ENCODE assay signal across 28 cellular contexts in the genomic region with DNA sequence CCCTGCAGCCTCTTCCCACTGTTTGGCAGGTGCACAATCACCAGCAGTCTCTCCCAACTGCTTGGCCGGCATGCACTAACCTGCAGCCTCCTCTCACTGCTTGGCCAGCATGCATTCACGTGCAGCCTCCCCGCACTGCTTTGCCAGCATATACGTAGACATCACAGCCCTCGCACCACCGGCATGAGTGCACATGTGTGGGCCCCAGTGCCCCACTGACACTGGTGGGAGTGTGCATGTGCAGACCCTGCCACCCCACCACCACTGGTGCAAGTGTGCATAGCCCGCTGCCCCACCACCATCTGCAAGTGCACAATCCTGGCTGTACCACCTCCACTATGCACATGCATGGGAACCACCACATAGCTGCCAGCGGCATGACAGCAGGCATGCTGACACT.
"Had no signal": no experiment of that assay in that cellular context is flagged by ENCODE, and none has a peak within 500 bp of the region (broad histone marks: within the 10 kb centered on the region; RNA-seq: fewer than 3 reads in every experiment).

No MANE protein-coding gene starts in this region.

- FAIRE-seq: endometrium, endothelial cell of umbilical vein had no signal

- H3K27me3 ChIP-seq: ascending aorta, breast epithelium, cardiac muscle cell, colonic mucosa had no signal

- ATAC-seq: activated CD8-positive, alpha-beta memory T cell treated with anti-CD3 and anti-CD28 coated beads, Interleukin-2, amount 10 ng/mL, durations not matched to agents 7 days and 5 days; activated CD8-positive, alpha-beta T cell treated with anti-CD3 and anti-CD28 coated beads, Interleukin-2, amount 10 ng/mL, durations not matched to agents 7 days and 5 days; activated naive CD4-positive, alpha-beta T cell treated with anti-CD3 and anti-CD28 coated beads, Interleukin-2, amount 50 U/mL, for 72 hours; gastroesophageal sphincter; WTC11 had no signal

- H3K36me3 ChIP-seq: ascending aorta, breast epithelium, cardiac muscle cell, colonic mucosa, esophagus muscularis mucosa, gastroesophageal sphincter had no signal

- DNase-seq: activated CD4-positive, alpha-beta T cell treated with anti-CD3 and anti-CD28 coated beads for 1 hour; activated CD4-positive, alpha-beta T cell treated with anti-CD3 and anti-CD28 coated beads for 48 hours; activated CD4-positive, alpha-beta T cell treated with anti-CD3 and anti-CD28 coated beads, Interleukin-2, amount 50 U/mL, for 1 hour; activated CD4-positive, alpha-beta T cell treated with anti-CD3 and anti-CD28 coated beads, Interleukin-2, amount 50 U/mL, for 48 hours; activated CD8-positive, alpha-beta memory T cell treated with anti-CD3 and anti-CD28 coated beads, Interleukin-2, amount 10 ng/mL, durations not matched to agents 7 days and 5 days; activated CD8-positive, alpha-beta memory T cell treated with anti-CD3 and anti-CD28 coated beads, Interleukin-2, amount 50 U/mL, for 4 hours; activated CD8-positive, alpha-beta T cell treated with anti-CD3 and anti-CD28 coated beads, Interleukin-2, amount 10 ng/mL, durations not matched to agents 7 days and 5 days; activated effector memory CD4-positive, alpha-beta T cell treated with anti-CD3 and anti-CD28 coated beads, Interleukin-2, amount 50 U/mL, for 16 hours; activated naive CD4-positive, alpha-beta T cell treated with anti-CD3 and anti-CD28 coated beads, Interleukin-2, amount 10 ng/mL, durations not matched to agents 7 days and 5 days; activated naive CD8-positive, alpha-beta T cell treated with anti-CD3 and anti-CD28 coated beads, Interleukin-2, amount 10 ng/mL, durations not matched to agents 7 days and 5 days; activated T-cell treated with anti-CD3 and anti-CD28 coated beads, Interleukin-2, amount 50 U/mL, for 1 hour; activated T-cell treated with anti-CD3 and anti-CD28 coated beads, Interleukin-2, amount 50 U/mL, for 48 hours; central memory CD4-positive, alpha-beta T cell; cerebellar nuclear complex; colonic mucosa; effector CD8-positive, alpha-beta T cell; foreskin melanocyte; T-helper 2 cell had no signal

- H3K27ac ChIP-seq: ascending aorta, breast epithelium, cardiac muscle cell, colonic mucosa, epithelial cell of prostate, esophagus muscularis mucosa, gastroesophageal sphincter had no signal

- H3K9me3 ChIP-seq: ascending aorta, breast epithelium, colonic mucosa, esophagus muscularis mucosa, gastroesophageal sphincter had no signal

- H3K4me1 ChIP-seq: ascending aorta, breast epithelium, colonic mucosa, esophagus muscularis mucosa, gastroesophageal sphincter had no signal

- H3K4me3 ChIP-seq: ascending aorta, breast epithelium, cardiac muscle cell, colonic mucosa, esophagus muscularis mucosa, gastroesophageal sphincter had no signal
